In the genomic region with DNA sequence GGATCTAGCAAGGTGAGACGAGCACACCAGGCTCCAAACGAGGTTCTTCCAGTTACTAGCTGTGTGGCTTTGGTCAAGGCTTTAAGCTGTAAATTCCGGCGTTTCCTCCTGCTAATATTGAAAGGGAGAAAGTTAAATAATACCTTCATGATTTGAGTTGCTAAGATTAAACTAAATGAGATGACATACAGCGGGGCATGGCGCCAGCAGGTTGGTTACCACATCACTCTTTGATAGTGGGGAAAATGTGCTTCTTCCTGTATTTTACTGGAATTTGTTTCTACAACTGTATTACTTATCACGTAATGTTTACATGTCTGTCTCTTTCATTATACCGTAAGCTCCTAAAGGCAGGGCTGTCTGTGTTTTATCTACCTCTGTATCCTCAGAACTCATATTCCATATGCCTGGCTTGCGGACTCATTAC, we compare ENCODE assay signal across 8 cellular contexts. TPM values are rescaled to one million over a fixed set of nuclear protein-coding genes. Genes with fewer than 3 reads are reported as not detected.
A peak's percentile ranks its signal among the peaks of the same experiment; 100 is the strongest.
DNase-seq lines count a peak whose midpoint lies in the region; ATAC-seq and TF ChIP-seq lines count a peak whose summit lies in the region.

No MANE protein-coding gene starts in this region.

- H2AFZ ChIP-seq in hepatocyte = peak overlapping the region; percentile 70

- peaks cover 34% of the 10 kb centered on the region for H3K79me2 ChIP-seq in hepatocyte

- no peaks in the 10 kb centered on the region for H3K9me3 ChIP-seq in hepatocyte (ENCODE audit: low read depth)

- peak overlapping the region; percentile 77 for H3K4me2 ChIP-seq in hepatocyte

- H3K27me3 Mint-ChIP-seq in activated T-cell treated with anti-CD3 and anti-CD28 coated beads, Interleukin-2, amount 50 U/mL, for 72 hours (ENCODE audit: low read depth) = peaks cover 9% of the 10 kb centered on the region
- H3K27me3 Mint-ChIP-seq in activated T-helper 17 cell treated with anti-CD3 and anti-CD28 coated beads, Interleukin-2, amount 50 U/mL, for 72 hours = peaks cover 5% of the 10 kb centered on the region

- peak in 1 of 2 donors; percentile 6 for DNase-seq in activated T-cell treated with anti-CD3 and anti-CD28 coated beads, Interleukin-2, amount 50 U/mL, for 72 hours
- DNase-seq in activated T-cell treated with anti-CD3 and anti-CD28 coated beads for 4 hours (no peak), hepatocyte (ENCODE audit: low spot score) (no peak), MV-4-11 (lab: John Stamatoyannopoulos, UW) (no peak)

- H3K4me1 ChIP-seq in hepatocyte (ENCODE audit: insufficient read depth) = peaks cover 13% of the 10 kb centered on the region

- peak overlapping the region; percentile 96 for H3K27ac ChIP-seq in hepatocyte
- H3K27ac ChIP-seq in skin epidermis = peak overlapping the region in 20 of 21 experiments; percentile 85 to 99 (median 95)

- 6% methylated on average over 9 of the region's 9 CpGs for WGBS in hepatocyte (ENCODE audit: low lambda C conversion rate, missing lambda C conversion rate)

- H3K4me3 ChIP-seq in hepatocyte (peak overlapping the region; percentile 37), skin epidermis (peak overlapping the region; percentile 59 to 95 (median 93))

- H3K36me3 Mint-ChIP-seq in activated T-cell treated with anti-CD3 and anti-CD28 coated beads, Interleukin-2, amount 50 U/mL, for 72 hours (ENCODE audit: insufficient read depth in 2 of 2) = peaks cover 4 to 21% of the 10 kb centered on the region in 2 donors
- peaks cover 48% of the 10 kb centered on the region for H3K36me3 Mint-ChIP-seq in activated T-helper 17 cell treated with anti-CD3 and anti-CD28 coated beads, Interleukin-2, amount 50 U/mL, for 72 hours (ENCODE audit: low read depth)

- H3K9me2 ChIP-seq in hepatocyte (replicated peaks; ENCODE audit: insufficient read depth) = no peaks in the 10 kb centered on the region

- peak in 1 of 2 donors; percentile 0 for ATAC-seq in activated T-cell treated with anti-CD3 and anti-CD28 coated beads, Interleukin-2, amount 50 U/mL, for 72 hours (replicated peaks in 1 of 2)
- ATAC-seq in activated T-helper 17 cell treated with anti-CD3 and anti-CD28 coated beads, Interleukin-2, amount 50 U/mL, for 72 hours (replicated peaks) = no peak
- no peak for ATAC-seq in GM21825 (IDR thresholded peaks at IDR 0.05; ENCODE audit: unreplicated experiment)
- no peak for ATAC-seq in GM19324 (IDR thresholded peaks at IDR 0.05; ENCODE audit: low FRiP score, unreplicated experiment)

- H3K36me3 ChIP-seq in hepatocyte (replicated peaks; ENCODE audit: insufficient read depth, low read depth) = no peaks in the 10 kb centered on the region

- peak overlapping the region; percentile 87 to 97 for H3K4me3 Mint-ChIP-seq in activated T-cell treated with anti-CD3 and anti-CD28 coated beads, Interleukin-2, amount 50 U/mL, for 72 hours
- peak overlapping the region; percentile 93 for H3K4me3 Mint-ChIP-seq in activated T-helper 17 cell treated with anti-CD3 and anti-CD28 coated beads, Interleukin-2, amount 50 U/mL, for 72 hours

- peak overlapping the region; percentile 98 for H3K27ac Mint-ChIP-seq in activated T-cell treated with anti-CD3 and anti-CD28 coated beads, Interleukin-2, amount 50 U/mL, for 72 hours
- H3K27ac Mint-ChIP-seq in activated T-helper 17 cell treated with anti-CD3 and anti-CD28 coated beads, Interleukin-2, amount 50 U/mL, for 72 hours = peak overlapping the region; percentile 96

- peaks cover 50% of the 10 kb centered on the region for H3K4me1 Mint-ChIP-seq in activated T-cell treated with anti-CD3 and anti-CD28 coated beads, Interleukin-2, amount 50 U/mL, for 72 hours (ENCODE audit: low read depth)
- H3K4me1 Mint-ChIP-seq in activated T-helper 17 cell treated with anti-CD3 and anti-CD28 coated beads, Interleukin-2, amount 50 U/mL, for 72 hours = peaks cover 23% of the 10 kb centered on the region

- no peak for TF ChIP-seq CTCF in hepatocyte (IDR thresholded peaks at IDR 0.05; ENCODE audit: poor library complexity)

- no peaks in the 10 kb centered on the region for H3K27me3 ChIP-seq in hepatocyte

- no peaks in the 10 kb centered on the region for H4K20me1 ChIP-seq in hepatocyte (ENCODE audit: insufficient read depth, poor library complexity, severe bottlenecking)

- no peaks in the 10 kb centered on the region for H3K9me3 Mint-ChIP-seq in activated T-cell treated with anti-CD3 and anti-CD28 coated beads, Interleukin-2, amount 50 U/mL, for 72 hours
- no peaks in the 10 kb centered on the region for H3K9me3 Mint-ChIP-seq in activated T-helper 17 cell treated with anti-CD3 and anti-CD28 coated beads, Interleukin-2, amount 50 U/mL, for 72 hours

RNA-seq across cellular contexts. Expression of a gene that starts 0.6 kb away (rescaled TPM):
- total RNA-seq in activated T-cell treated with anti-CD3 and anti-CD28 coated beads, Interleukin-2, amount 50 U/mL, for 72 hours = 10 to 100 TPM; 32.6 to 43.0 TPM
- total RNA-seq in activated T-helper 17 cell treated with anti-CD3 and anti-CD28 coated beads, Interleukin-2, amount 50 U/mL, for 72 hours = 10 to 100 TPM; 23.6 to 60.3 TPM
- 52.3 and 53.0 TPM in 2 replicates for total RNA-seq in hepatocyte
- 42.6 and 51.7 TPM in 2 replicates for polyA plus RNA-seq in hepatocyte

RNA-seq across cellular contexts. Expression of a gene that starts 11.7 kb away (rescaled TPM):
- 10 to 100 TPM; 53.1 to 54.6 TPM for total RNA-seq in activated T-cell treated with anti-CD3 and anti-CD28 coated beads, Interleukin-2, amount 50 U/mL, for 72 hours
- total RNA-seq in activated T-helper 17 cell treated with anti-CD3 and anti-CD28 coated beads, Interleukin-2, amount 50 U/mL, for 72 hours = 10 to 100 TPM; 39.3 to 47.0 TPM
- 39.6 and 44.8 TPM in 2 replicates for total RNA-seq in hepatocyte
- polyA plus RNA-seq in hepatocyte = 39.2 and 45.2 TPM in 2 replicates

RNA-seq across cellular contexts. Expression of a gene that starts 34.8 kb away (rescaled TPM):
- 1 to 10 TPM in 1 of 2 donors, under 1 TPM in 1; 0.48 to 2.6 TPM for total RNA-seq in activated T-cell treated with anti-CD3 and anti-CD28 coated beads, Interleukin-2, amount 50 U/mL, for 72 hours
- 1 to 10 TPM; 2.2 to 3.9 TPM for total RNA-seq in activated T-helper 17 cell treated with anti-CD3 and anti-CD28 coated beads, Interleukin-2, amount 50 U/mL, for 72 hours
- total RNA-seq in hepatocyte = 0.30 and 1.4 TPM in 2 replicates
- polyA plus RNA-seq in hepatocyte = 0.55 and 1.2 TPM in 2 replicates
